Comparison of ENCODE assay signal across 1 cellular context in the genomic region with DNA sequence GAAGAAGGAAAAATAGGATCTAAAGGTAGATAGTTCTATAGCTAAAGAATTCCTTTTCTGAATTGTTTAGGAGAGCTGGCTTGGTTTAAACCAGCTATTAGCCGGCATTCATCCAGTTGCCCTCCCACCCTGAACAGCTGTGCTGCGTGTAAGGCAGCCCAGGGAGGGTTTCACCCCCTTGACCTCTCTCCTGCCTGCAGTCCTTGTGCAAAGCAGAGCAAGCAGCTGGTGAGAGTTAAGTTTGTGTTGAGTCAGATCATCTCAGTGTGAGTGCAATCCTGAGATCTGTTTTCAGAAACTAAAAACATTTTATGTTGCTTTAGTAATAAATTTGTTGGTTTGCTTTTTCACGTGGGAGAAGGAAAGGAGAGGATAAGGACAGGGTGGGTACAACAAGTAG.
TF ChIP-seq lines count a peak whose summit lies in the region.

No MANE protein-coding gene starts in this region.

TF ChIP-seq in WTC11, 78 proteins besides CTCF, POLR2A, EP300 and RAD21 (continued from another document):
- no peak for TF ChIP-seq JUN (CRISPR knock-in tag; IDR thresholded peaks at IDR 0.05)
- TF ChIP-seq ZNF416 (CRISPR knock-in tag; IDR thresholded peaks at IDR 0.05), result no peak
